ENCODE assay signal across 7 cellular contexts in the genomic region with DNA sequence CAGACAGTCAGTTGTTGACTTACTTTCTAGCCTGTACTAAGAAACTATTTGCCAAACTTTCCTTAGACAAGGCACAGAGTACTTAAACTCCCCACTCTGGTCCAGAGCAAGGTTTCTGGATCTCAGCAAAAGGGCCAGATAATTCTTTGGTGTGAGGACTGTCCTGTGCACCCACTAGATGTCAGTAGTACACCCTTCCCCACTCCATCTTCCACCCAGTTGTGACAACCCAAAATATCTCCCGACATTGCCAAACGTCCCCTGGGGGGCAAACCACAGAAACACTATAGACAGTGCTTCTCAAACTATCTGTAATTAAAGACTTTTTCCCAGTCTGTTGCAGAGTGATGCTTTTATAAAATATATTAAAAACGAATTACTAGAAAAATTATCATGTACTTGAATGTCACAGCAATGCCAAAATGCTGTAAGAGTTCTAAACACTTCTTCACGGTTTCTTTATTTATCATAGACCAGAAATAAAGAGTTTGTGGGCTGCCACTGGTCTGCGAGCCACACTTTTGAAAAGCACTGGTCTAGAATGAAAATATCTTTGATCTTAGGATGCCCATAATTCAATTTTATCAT.
DNase-seq lines count a peak whose midpoint lies in the region; ATAC-seq and TF ChIP-seq lines count a peak whose summit lies in the region.

No MANE protein-coding gene starts in this region.

- peaks cover 46% of the 10 kb centered on the region for H3K4me1 Mint-ChIP-seq in neural crest cell

- no peaks in the 10 kb centered on the region for H3K27me3 Mint-ChIP-seq in neural crest cell (ENCODE audit: low read depth)

- H3K4me3 ChIP-seq in Panc1 (ENCODE audit: low read depth in 2 of 2, low read length in 2 of 2) (no peak overlapping the region), epithelial cell of esophagus (ENCODE audit: low read length) (no peak overlapping the region)

- no TSS peak for BruUV-seq in Panc1 (replicated peaks; lab: Mats Ljungman, UMichigan)

- no peaks in the 10 kb centered on the region for H3K27me3 ChIP-seq in Panc1 (ENCODE audit: control insufficient read depth, insufficient read depth, low read length)

- no peaks in the 10 kb centered on the region for H3K4me1 ChIP-seq in Panc1 (ENCODE audit: control insufficient read depth, insufficient read depth, low read length)

- H3K9me3 ChIP-seq in Panc1 (ENCODE audit: control insufficient read depth, insufficient read depth, low read depth, low read length): no peaks in the 10 kb centered on the region

- in situ Hi-C loops in Panc1 (cut with HindIII; ENCODE audit: low pct_unique_long_range_greater_than_20kb, low sequenced_read_pairs): no loop called here

- intact Hi-C loops in Panc1 (cut with micrococcal nuclease; ENCODE audit: unreplicated experiment): loop anchor here (2.0 to 5.0 kb wide), 2 partner anchors 203 to 378 kb away; a partner anchor contains a TSS

- no peaks in the 10 kb centered on the region for H3K9me3 Mint-ChIP-seq in neural crest cell

- peak; percentile 78 for TF ChIP-seq CTCF in Panc1 (IDR thresholded peaks at IDR 0.05)
- TF ChIP-seq CTCF in epithelial cell of esophagus (IDR thresholded peaks at IDR 0.05; ENCODE audit: insufficient read depth, low read depth, low read length, missing control alignments): peak; percentile 87
- peak; percentile 71 for TF ChIP-seq CTCF in neural crest cell (conservative IDR thresholded peaks at IDR 0.05)

- peak; percentile 92 for ATAC-seq in GM19328 (IDR thresholded peaks at IDR 0.05; ENCODE audit: unreplicated experiment)
- peak; percentile 90 for ATAC-seq in HG03378 (IDR thresholded peaks at IDR 0.05; ENCODE audit: unreplicated experiment)
- peak; percentile 78; the same call in 1 of the 2 replicates for ATAC-seq in Panc1

- CTCF ChIA-PET in Panc1 (lab: Charles Lee): no interaction called here

- peaks cover 3% of the 10 kb centered on the region for H3K36me3 Mint-ChIP-seq in neural crest cell (ENCODE audit: low read depth)

- no peaks in the 10 kb centered on the region for H3K36me3 ChIP-seq in Panc1 (ENCODE audit: control insufficient read depth, insufficient read depth, low read length)

- H3K27ac ChIP-seq in Panc1 (ENCODE audit: low read length): no peak overlapping the region

- no peak overlapping the region for H3K27ac Mint-ChIP-seq in neural crest cell (ENCODE audit: unreplicated experiment)

- H3K4me3 Mint-ChIP-seq in neural crest cell: no peak overlapping the region

- POLR2A ChIA-PET in Panc1 (lab: Charles Lee): no interaction called here

- DNase-seq in EH (ENCODE audit: low read depth) (peak; percentile 69), Panc1 (ENCODE audit: low read depth, low spot score) (peak; percentile 20), epithelial cell of esophagus (ENCODE audit: low read depth) (peak; percentile 47), neural crest cell (ENCODE audit: low read depth, low spot score) (peak; percentile 28), germinal center (ENCODE audit: low spot score) (no peak)
